In genomic region chr7:129315916-129316315, GRCh38 we compare ENCODE assay signal across 13 cellular contexts.
DNase-seq lines count a peak whose midpoint lies in the region; ATAC-seq and TF ChIP-seq lines count a peak whose summit lies in the region.
"Had no signal": no experiment of that assay in that cellular context is flagged by ENCODE, and none has a peak within 500 bp of the region (broad histone marks: within the 10 kb centered on the region; RNA-seq: fewer than 3 reads in every experiment).

No MANE protein-coding gene starts in this region.

- H3K4me3 Mint-ChIP-seq in GM23338 = no peak overlapping the region
- H3K4me3 Mint-ChIP-seq: dendritic cell treated with granulocyte-macrophage colony-stimulating factor and Interleukin-4, amounts not matched to agents 40 ng/mL and 50 ng/mL, for 4 days had no signal

- TF ChIP-seq EP300 in gastroesophageal sphincter (IDR thresholded peaks at IDR 0.05) = no peak

- H3K4me3 ChIP-seq in gastroesophageal sphincter (no peak overlapping the region), GM23338 (no peak overlapping the region)
- H3K4me3 ChIP-seq: uterus had no signal

- DNase-seq in COLO829 (ENCODE audit: low spot score) (peak; percentile 91), amygdala (lab: John Stamatoyannopoulos, UW) (peak in 42 of 56 donors; percentile 2 to 77 (median 28)), nucleus accumbens (lab: John Stamatoyannopoulos, UW) (peak in 44 of 56 donors; percentile 4 to 72 (median 44)), GM23338 (ENCODE audit: low spot score) (no peak), A172 (ENCODE audit: low spot score) (no peak)
- no peak for DNase-seq in activated T-cell treated with anti-CD3 and anti-CD28 coated beads, Interleukin-2, amount 50 U/mL, for 1 hour
- no peak for DNase-seq in activated CD4-positive, alpha-beta T cell treated with anti-CD3 and anti-CD28 coated beads, Interleukin-2, amount 50 U/mL, for 4 hours
- DNase-seq: activated naive CD4-positive, alpha-beta T cell treated with anti-CD3 and anti-CD28 coated beads, Interleukin-2, amount 50 U/mL, for 16 hours; NCI-H774; uterus had no signal

- no peak for TF ChIP-seq POLR2A in gastroesophageal sphincter (IDR thresholded peaks at IDR 0.05)

- no peaks in the 10 kb centered on the region for H3F3A ChIP-seq in GM23338 (replicated peaks; ENCODE audit: low read depth)

- no peaks in the 10 kb centered on the region for H3K27me3 ChIP-seq in gastroesophageal sphincter
- H3K27me3 ChIP-seq in GM23338 (ENCODE audit: insufficient read depth) = no peaks in the 10 kb centered on the region
- H3K27me3 ChIP-seq: neutrophil, uterus had no signal

- peak; percentile 58 for ATAC-seq in gastroesophageal sphincter
- ATAC-seq in GM23338 = no peak

- no peaks in the 10 kb centered on the region for H3K36me3 Mint-ChIP-seq in GM23338 (ENCODE audit: low read depth)

- peaks cover 2% of the 10 kb centered on the region; the same call in 1 of the 3 replicates for H3K4me1 Mint-ChIP-seq in GM23338

- no peak overlapping the region for H3K27ac Mint-ChIP-seq in GM23338
- H3K27ac Mint-ChIP-seq: dendritic cell treated with granulocyte-macrophage colony-stimulating factor and Interleukin-4, amounts not matched to agents 40 ng/mL and 50 ng/mL, for 4 days had no signal

- no peaks in the 10 kb centered on the region for H3K9me3 ChIP-seq in gastroesophageal sphincter
- H3K9me3 ChIP-seq: neutrophil, uterus had no signal

- H3K27ac ChIP-seq in gastroesophageal sphincter (peak overlapping the region; percentile 5 to 39 (median 28)), GM23338 (ENCODE audit: low read depth) (no peak overlapping the region)
- H3K27ac ChIP-seq: neutrophil, uterus had no signal

- no peak overlapping the region for H3K4me2 ChIP-seq in GM23338

- no peaks in the 10 kb centered on the region for H3K79me2 ChIP-seq in GM23338 (replicated peaks; ENCODE audit: insufficient read depth)

- TF ChIP-seq CTCF in gastroesophageal sphincter (IDR thresholded peaks at IDR 0.05) (no peak), GM23338 (conservative IDR thresholded peaks at IDR 0.05; ENCODE audit: low read depth in 2 of 2) (no peak)

- no peak overlapping the region for H2AFZ ChIP-seq in GM23338

- H3K9me2 ChIP-seq in GM23338 (ENCODE audit: insufficient read depth) = no peaks in the 10 kb centered on the region

- no peaks in the 10 kb centered on the region for H4K20me1 ChIP-seq in GM23338 (replicated peaks; ENCODE audit: insufficient read depth)

- WGBS in gastroesophageal sphincter (ENCODE audit: low coverage in 1 of 2), 2 donors = 14 to 37% methylated on average over 3 of the region's 3 CpGs

- H3K27me3 Mint-ChIP-seq in GM23338 (ENCODE audit: insufficient read depth, low read depth, poor library complexity) = no peaks in the 10 kb centered on the region
- H3K27me3 Mint-ChIP-seq: dendritic cell treated with granulocyte-macrophage colony-stimulating factor and Interleukin-4, amounts not matched to agents 40 ng/mL and 50 ng/mL, for 4 days had no signal

- H3K36me3 ChIP-seq in gastroesophageal sphincter (no peaks in the 10 kb centered on the region), GM23338 (ENCODE audit: insufficient read depth) (no peaks in the 10 kb centered on the region)
- H3K36me3 ChIP-seq: neutrophil, uterus had no signal

- H3K4me1 ChIP-seq in gastroesophageal sphincter (peaks cover 0 to 12% (median 0%) of the 10 kb centered on the region in 3 donors), GM23338 (ENCODE audit: insufficient read depth) (no peaks in the 10 kb centered on the region)

- no peaks in the 10 kb centered on the region for H3K9me3 Mint-ChIP-seq in GM23338
- H3K9me3 Mint-ChIP-seq: dendritic cell treated with granulocyte-macrophage colony-stimulating factor and Interleukin-4, amounts not matched to agents 40 ng/mL and 50 ng/mL, for 4 days had no signal

TF ChIP-seq in GM23338, 12 proteins besides CTCF, POLR2A, EP300 and RAD21:
- TF ChIP-seq REST (IDR thresholded peaks at IDR 0.05; ENCODE audit: unreplicated experiment) (no peak), ZNF331 (CRISPR knock-in tag; IDR thresholded peaks at IDR 0.05; ENCODE audit: low read depth) (no peak), ZNF114 (CRISPR knock-in tag; IDR thresholded peaks at IDR 0.05) (no peak), EZH2 (IDR thresholded peaks at IDR 0.05; ENCODE audit: low read depth, unreplicated experiment) (no peak), POLR2AphosphoS5 (IDR thresholded peaks at IDR 0.05; ENCODE audit: low read depth) (no peak), NANOG (IDR thresholded peaks at IDR 0.05; ENCODE audit: borderline replicate concordance) (no peak), STAT1 (IDR thresholded peaks at IDR 0.05; ENCODE audit: unreplicated experiment) (no peak), CREB1 (CRISPR knock-in tag; IDR thresholded peaks at IDR 0.05; ENCODE audit: low read depth) (no peak), JUNB (IDR thresholded peaks at IDR 0.05; ENCODE audit: unreplicated experiment) (no peak), EZH2phosphoT487 (IDR thresholded peaks at IDR 0.05; ENCODE audit: unreplicated experiment) (no peak)
TF ChIP-seq in GM23338: peak in this region for 0.

Comparison
In these comparisons a context has a peak if more than half of its experiments do, and no peak if none do; other contexts are left out.
1. DNase-seq: peak in COLO829 (single experiment), amygdala (42 of 56) and nucleus accumbens (44 of 56); none in GM23338 (single experiment), activated T-cell treated with anti-CD3 and anti-CD28 coated beads, Interleukin-2, amount 50 U/mL, for 1 hour (single experiment), A172 (single experiment) and activated CD4-positive, alpha-beta T cell treated with anti-CD3 and anti-CD28 coated beads, Interleukin-2, amount 50 U/mL, for 4 hours (0 of 2).